In genomic region chr5:172452398-172453205, GRCh38 we compare ENCODE assay signal across 8 cellular contexts. TPM values are rescaled to one million over a fixed set of nuclear protein-coding genes. Genes with fewer than 3 reads are reported as not detected.
DNase-seq lines count a peak whose midpoint lies in the region; ATAC-seq, FAIRE-seq and TF ChIP-seq lines count a peak whose summit lies in the region.

No MANE protein-coding gene starts in this region.

- SMC1A ChIA-PET in GM12878 (lab: Charles Lee; ENCODE audit: uncharacterized antibody, unreplicated experiment) = interaction anchor here (1.1 kb wide), 1 partner anchor 119 kb away, joined by 3 read pairs; no protein-coding TSS in a partner anchor

- CTCF ChIA-PET in GM12878 (lab: Yijun Ruan, JAX) = interaction anchor here (0.8 to 2.4 kb wide), 11 partner anchors 8 to 254 kb away, joined by 3 to 23 read pairs (median 3); no protein-coding TSS in a partner anchor

- intact Hi-C loops in GM12878 (cut with micrococcal nuclease; ENCODE audit: unreplicated experiment) = loop anchor here (5.0 kb wide), 2 partner anchors 70 to 135 kb away; no protein-coding TSS in a partner anchor

- H3K4me1 Mint-ChIP-seq in stimulated activated effector memory CD8-positive, alpha-beta T cell treated with anti-CD3 and anti-CD28 coated beads, Interleukin-12 subunit alpha, Interleukin-12 subunit beta, amount 100 ng/mL, for 72 hours = peaks cover 14% of the 10 kb centered on the region

- DNase-seq in activated effector memory CD4-positive, alpha-beta T cell treated with anti-CD3 and anti-CD28 coated beads, Interleukin-2, amount 50 U/mL, for 16 hours = peak; percentile 30
- no peak for DNase-seq in activated effector memory CD4-positive, alpha-beta T cell treated with Interleukin-2 at 50 U/mL for 16 hours
- no peak for DNase-seq in GM12878 (ENCODE audit: low read depth, low spot score)
- no peak for DNase-seq in stimulated activated effector memory CD8-positive, alpha-beta T cell treated with anti-CD3 and anti-CD28 coated beads, Interleukin-12 subunit alpha, Interleukin-12 subunit beta, amount 100 ng/mL, for 72 hours (ENCODE audit: low spot score in 2 of 2)

- H3K9ac ChIP-seq in GM12878 (ENCODE audit: control insufficient read depth, insufficient read depth, low read length) = no peak overlapping the region

- H2AFZ ChIP-seq in GM12878 (ENCODE audit: control insufficient read depth, low read depth, low read length) = no peak overlapping the region

- peak overlapping the region; percentile 76 for H3K4me3 Mint-ChIP-seq in stimulated activated effector memory CD8-positive, alpha-beta T cell treated with anti-CD3 and anti-CD28 coated beads, Interleukin-12 subunit alpha, Interleukin-12 subunit beta, amount 100 ng/mL, for 72 hours

- H3K9me3 ChIP-seq in GM12878 (replicated peaks; ENCODE audit: control insufficient read depth, insufficient read depth, low read length) = no peaks in the 10 kb centered on the region; the same call in 2 of the 3 replicates
- no peaks in the 10 kb centered on the region for H3K9me3 ChIP-seq in iPS-18c (ENCODE audit: control insufficient read depth, insufficient read depth, low read length)

- no peaks in the 10 kb centered on the region for H3K79me2 ChIP-seq in GM12878 (ENCODE audit: control insufficient read depth, insufficient read depth, low read length)

- TF ChIP-seq CTCF in GM12878 (IDR thresholded peaks at IDR 0.05 in 2 of 3, conservative IDR thresholded peaks at IDR 0.05 in 1 of 3; ENCODE audit: control insufficient read depth in 2 of 3, extremely low read depth in 1 of 3, insufficient read depth in 1 of 3, low read depth in 3 of 3, low read length in 3 of 3) = peak in 1 of 3 experiments; percentile 0; a peak in 1 of 6 replicates

- ATAC-seq in GM12878 (peak; percentile 40; the same call in 1 of the 3 replicates), HG03159 (IDR thresholded peaks at IDR 0.05; ENCODE audit: unreplicated experiment) (no peak), GM21367 (IDR thresholded peaks at IDR 0.05; ENCODE audit: unreplicated experiment) (no peak), GM18858 (IDR thresholded peaks at IDR 0.05; ENCODE audit: unreplicated experiment) (no peak)
- no peak for ATAC-seq in stimulated activated effector memory CD8-positive, alpha-beta T cell treated with anti-CD3 and anti-CD28 coated beads, Interleukin-12 subunit alpha, Interleukin-12 subunit beta, amount 100 ng/mL, for 72 hours

- H3K4me1 ChIP-seq in GM12878 (ENCODE audit: control insufficient read depth, insufficient read depth, low read length) = no peaks in the 10 kb centered on the region

- TF ChIP-seq EP300 in GM12878 (IDR thresholded peaks at IDR 0.05; ENCODE audit: borderline replicate concordance in 1 of 2, control insufficient read depth in 1 of 2, low read depth in 2 of 2, low read length in 2 of 2) = no peak

- FAIRE-seq in GM12878 (lab: Jason Lieb, UNC) = no peak

- WGBS in GM12878 (ENCODE audit: insufficient coverage, insufficient replicate concordance, low lambda C conversion rate, missing lambda C conversion rate) = 44% methylated on average over 18 of the region's 18 CpGs

- H4K20me1 ChIP-seq in GM12878 (ENCODE audit: control insufficient read depth, insufficient read depth) = peaks cover 3% of the 10 kb centered on the region; the same call in 1 of the 2 replicates

- RAD21 ChIA-PET in GM12878 (lab: Charles Lee; ENCODE audit: unreplicated experiment) = no interaction called here

- H3K36me3 ChIP-seq in GM12878 (ENCODE audit: control insufficient read depth in 2 of 2, insufficient read depth in 2 of 2, low read length in 1 of 2) = no peaks in the 10 kb centered on the region

- TF ChIP-seq RAD21 in GM12878 (IDR thresholded peaks at IDR 0.05; ENCODE audit: insufficient read depth, low read depth, low read length) = no peak

- H3K27ac Mint-ChIP-seq in stimulated activated effector memory CD8-positive, alpha-beta T cell treated with anti-CD3 and anti-CD28 coated beads, Interleukin-12 subunit alpha, Interleukin-12 subunit beta, amount 100 ng/mL, for 72 hours = no peak overlapping the region

- H3K36me3 Mint-ChIP-seq in stimulated activated effector memory CD8-positive, alpha-beta T cell treated with anti-CD3 and anti-CD28 coated beads, Interleukin-12 subunit alpha, Interleukin-12 subunit beta, amount 100 ng/mL, for 72 hours = no peaks in the 10 kb centered on the region

- TF ChIP-seq POLR2A in GM12878 (IDR thresholded peaks at IDR 0.05; ENCODE audit: low read depth, low read length) = no peak

- in situ Hi-C loops in GM12878 (cut with MboI) = no loop called here

- H3K27ac ChIP-seq in GM12878 (ENCODE audit: control insufficient read depth, insufficient read depth) = no peak overlapping the region

- H3K9me3 Mint-ChIP-seq in stimulated activated effector memory CD8-positive, alpha-beta T cell treated with anti-CD3 and anti-CD28 coated beads, Interleukin-12 subunit alpha, Interleukin-12 subunit beta, amount 100 ng/mL, for 72 hours = no peaks in the 10 kb centered on the region

- peaks cover 1 to 6% of the 10 kb centered on the region in 2 experiments; a peak in 3 of 4 replicates for H3K27me3 ChIP-seq in GM12878 (replicated peaks in 1 of 2; ENCODE audit: control insufficient read depth in 2 of 2, insufficient read depth in 2 of 2, low read length in 1 of 2)

- POLR2A ChIA-PET in GM12878 (lab: Charles Lee) = no interaction called here

- H3K4me2 ChIP-seq in GM12878 (ENCODE audit: control insufficient read depth, insufficient read depth) = no peak overlapping the region

- H3K4me3 ChIP-seq in GM12878 = no peak overlapping the region
- peak overlapping the region; percentile 82 for H3K4me3 ChIP-seq in iPS-18c (ENCODE audit: insufficient read depth, low read depth, low read length)

- no TSS peak for BruUV-seq in GM12878 (replicated peaks; lab: Mats Ljungman, UMichigan)

TF ChIP-seq in GM12878, 131 proteins besides CTCF, POLR2A, EP300 and RAD21 (continues in another document):
- no peak for TF ChIP-seq RB1 (IDR thresholded peaks at IDR 0.05; ENCODE audit: borderline replicate concordance)
- no peak for TF ChIP-seq E2F8 (IDR thresholded peaks at IDR 0.05; ENCODE audit: low read depth, partially characterized antibody)
- no peak for TF ChIP-seq STAT1 (conservative IDR thresholded peaks at IDR 0.05)
- no peak for TF ChIP-seq REST (IDR thresholded peaks at IDR 0.05; ENCODE audit: low read depth, low read length)

RNA-seq across cellular contexts. Expression of gene SH3PXD2B, which starts 1.7 kb away (rescaled TPM):
- total RNA-seq in GM12878 (2013; cell fraction: nucleolus; rRNA removed) = 3.1 TPM in 2 replicates
- total RNA-seq in GM12878 (2014; rRNA removed) = 0.38 and 0.73 TPM in 2 replicates
- 0.51 and 0.54 TPM in 2 replicates for total RNA-seq in GM12878 (2014; rRNA removed; fragmentation: Illumina TruSeq; extraction: Trizol)
- 1.5 and 1.6 TPM in 2 replicates for total RNA-seq in GM12878 (2021)
- 0.10 TPM for polyA plus RNA-seq in GM12878 (2011; ENCODE audit: low read depth)
- 0.05 and 0.09 TPM in 2 replicates for polyA plus RNA-seq in GM12878 (2011; rRNA removed)
- polyA plus RNA-seq in GM12878 (2011; cell fraction: cytosol; rRNA removed) = 0.07 and 0.16 TPM in 2 replicates
- 0.12 and 0.13 TPM in 2 replicates for polyA plus RNA-seq in GM12878 (2011; cell fraction: nucleus; rRNA removed)
- polyA plus RNA-seq in GM12878 (2012) = 0.26 and 0.29 TPM in 2 replicates
- 0.44 and 0.60 TPM in 2 replicates for polyA plus RNA-seq in GM12878 (2014; fragmentation: Illumina TruSeq; extraction: Trizol)
- polyA plus RNA-seq in GM12878 (2014; fragmentation: Nextera tagmentation; extraction: Ambion mirVana) = under 1 TPM; 0.45 to 0.66 TPM
- 0.44 and 0.67 TPM in 2 replicates for polyA plus RNA-seq in GM12878 (2014; rRNA removed)
- polyA plus RNA-seq in GM12878 (2016; fragmentation: Nextera tagmentation; extraction: Ambion mirVana) = under 1 TPM; 0.42 to 0.43 TPM
- polyA minus RNA-seq in GM12878 (2011; rRNA and poly(A)+ RNA removed) = 0.07 and 0.15 TPM in 2 replicates
- not detected in 2 replicates for polyA minus RNA-seq in GM12878 (2011; cell fraction: cytosol; rRNA and poly(A)+ RNA removed)
- polyA minus RNA-seq in GM12878 (2011; cell fraction: nucleus; rRNA and poly(A)+ RNA removed) = under 0.01 TPM in 2 replicates
